ENCODE assay signal across 18 cellular contexts in genomic region chr7:23341846-23342598, GRCh38. TPM values are rescaled to one million over a fixed set of nuclear protein-coding genes. Genes with fewer than 3 reads are reported as not detected.
DNase-seq lines count a peak whose midpoint lies in the region; ATAC-seq and TF ChIP-seq lines count a peak whose summit lies in the region.
"Had no signal": no experiment of that assay in that cellular context is flagged by ENCODE, and none has a peak within 500 bp of the region (broad histone marks: within the 10 kb centered on the region; RNA-seq: fewer than 3 reads in every experiment).

No MANE protein-coding gene starts in this region.

- no peak overlapping the region for H3K4me3 ChIP-seq in thyroid gland (replicated peaks in 1 of 3)

- POLR2A ChIA-PET in WTC11 (lab: Charles Lee), result interaction anchor here (0.5 kb wide), 1 partner anchor 131 kb away, joined by 3 read pairs; no protein-coding TSS in a partner anchor

- no peaks in the 10 kb centered on the region for H3K4me1 Mint-ChIP-seq in WTC11

- peak; percentile 28 for DNase-seq in EH (ENCODE audit: low read depth)
- no peak for DNase-seq in WTC11 (ENCODE audit: low spot score)
- peak; percentile 20 for DNase-seq in fibroblast of the conjunctiva (ENCODE audit: low read depth)
- DNase-seq in thyroid gland, result no peak
- DNase-seq in middle frontal gyrus (ENCODE audit: extremely low spot score, low spot score), result no peak
- no peak for DNase-seq in posterior vena cava (ENCODE audit: low spot score)
- DNase-seq in NCI-H524 (lab: John Stamatoyannopoulos, UW), result no peak
- DNase-seq: BE2C; CD8-positive, alpha-beta memory T cell; KG1; NCI-H1048; NCI-H187; NCI-H446 treated with DMSO at 0.1 percent for 48 hours; NCI-H82; Right ventricle myocardium superior had no signal

- no peaks in the 10 kb centered on the region for H3K9me3 Mint-ChIP-seq in WTC11

- H3K27ac Mint-ChIP-seq in WTC11, result peak overlapping the region; percentile 13; the same call in 1 of the 2 replicates
- H3K27ac Mint-ChIP-seq: CD8-positive, alpha-beta memory T cell had no signal

- H3K27ac ChIP-seq in thyroid gland, result peak overlapping the region; percentile 52 to 74 (median 63)
- H3K27ac ChIP-seq: HL-60 had no signal

- H3K27me3 ChIP-seq in thyroid gland, result no peaks in the 10 kb centered on the region
- H3K27me3 ChIP-seq: BE2C had no signal

- intact Hi-C loops in thyroid gland (cut with DNase I) (no loop called here), posterior vena cava (cut with DNase I) (loop anchor here in 1 of 2 donors (10.0 kb wide), 1 partner anchor 697 kb away; no protein-coding TSS in a partner anchor)

- no peaks in the 10 kb centered on the region for H3K9me3 ChIP-seq in thyroid gland
- H3K9me3 ChIP-seq: BE2C had no signal

- WGBS in thyroid gland, 2 donors, result 77 to 83% methylated on average over 7 of the region's 7 CpGs

- H3K27me3 Mint-ChIP-seq in WTC11 (ENCODE audit: low read depth), result no peaks in the 10 kb centered on the region

- H3K4me1 ChIP-seq in thyroid gland, result peaks cover 64 to 75% of the 10 kb centered on the region in 2 donors
- H3K4me1 ChIP-seq: BE2C had no signal

- CTCF ChIA-PET in WTC11 (lab: Charles Lee), result no interaction called here

- no peaks in the 10 kb centered on the region for H3K36me3 ChIP-seq in thyroid gland

- no peak for ATAC-seq in WTC11
- ATAC-seq: HCT116, Panc1 had no signal

- peaks cover 84% of the 10 kb centered on the region for H3K36me3 Mint-ChIP-seq in WTC11

- no peak overlapping the region for H3K4me3 Mint-ChIP-seq in WTC11
- H3K4me3 Mint-ChIP-seq: CD8-positive, alpha-beta memory T cell had no signal

- TF ChIP-seq CTCF in WTC11 (IDR thresholded peaks at IDR 0.05) (no peak), thyroid gland (IDR thresholded peaks at IDR 0.05) (no peak)

- TF ChIP-seq POLR2A in thyroid gland (IDR thresholded peaks at IDR 0.05), result no peak

TF ChIP-seq in WTC11, 78 proteins besides CTCF, POLR2A, EP300 and RAD21:
- TF ChIP-seq, protein P1, sequence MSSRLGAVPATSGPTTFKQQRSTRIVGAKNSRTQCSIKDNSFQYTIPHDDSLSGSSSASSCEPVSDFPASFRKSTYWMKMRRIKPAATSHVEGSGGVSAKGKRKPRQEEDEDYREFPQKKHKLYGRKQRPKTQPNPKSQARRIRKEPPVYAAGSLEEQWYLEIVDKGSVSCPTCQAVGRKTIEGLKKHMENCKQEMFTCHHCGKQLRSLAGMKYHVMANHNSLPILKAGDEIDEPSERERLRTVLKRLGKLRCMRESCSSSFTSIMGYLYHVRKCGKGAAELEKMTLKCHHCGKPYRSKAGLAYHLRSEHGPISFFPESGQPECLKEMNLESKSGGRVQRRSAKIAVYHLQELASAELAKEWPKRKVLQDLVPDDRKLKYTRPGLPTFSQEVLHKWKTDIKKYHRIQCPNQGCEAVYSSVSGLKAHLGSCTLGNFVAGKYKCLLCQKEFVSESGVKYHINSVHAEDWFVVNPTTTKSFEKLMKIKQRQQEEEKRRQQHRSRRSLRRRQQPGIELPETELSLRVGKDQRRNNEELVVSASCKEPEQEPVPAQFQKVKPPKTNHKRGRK (CRISPR knock-in tag; IDR thresholded peaks at IDR 0.05; ENCODE audit: borderline replicate concordance), result no peak
- TF ChIP-seq NR3C1 (CRISPR knock-in tag; conservative IDR thresholded peaks at IDR 0.05; ENCODE audit: low read depth), result no peak
- TF ChIP-seq ZNF138 (CRISPR knock-in tag; conservative IDR thresholded peaks at IDR 0.05), result no peak
- TF ChIP-seq NFE2L1 (CRISPR knock-in tag; IDR thresholded peaks at IDR 0.05), result no peak
- TF ChIP-seq ATF1 (CRISPR knock-in tag; IDR thresholded peaks at IDR 0.05), result no peak
- TF ChIP-seq TEAD1 (CRISPR knock-in tag; IDR thresholded peaks at IDR 0.05), result no peak
- no peak for TF ChIP-seq ZNF317 (CRISPR knock-in tag; IDR thresholded peaks at IDR 0.05; ENCODE audit: borderline replicate concordance, low read depth)
- no peak for TF ChIP-seq ELF4 (CRISPR knock-in tag; IDR thresholded peaks at IDR 0.05; ENCODE audit: low read depth)
- no peak for TF ChIP-seq ZNF416 (CRISPR knock-in tag; IDR thresholded peaks at IDR 0.05)
- TF ChIP-seq PREB (CRISPR knock-in tag; IDR thresholded peaks at IDR 0.05; ENCODE audit: borderline replicate concordance), result no peak
- TF ChIP-seq, protein P2, sequence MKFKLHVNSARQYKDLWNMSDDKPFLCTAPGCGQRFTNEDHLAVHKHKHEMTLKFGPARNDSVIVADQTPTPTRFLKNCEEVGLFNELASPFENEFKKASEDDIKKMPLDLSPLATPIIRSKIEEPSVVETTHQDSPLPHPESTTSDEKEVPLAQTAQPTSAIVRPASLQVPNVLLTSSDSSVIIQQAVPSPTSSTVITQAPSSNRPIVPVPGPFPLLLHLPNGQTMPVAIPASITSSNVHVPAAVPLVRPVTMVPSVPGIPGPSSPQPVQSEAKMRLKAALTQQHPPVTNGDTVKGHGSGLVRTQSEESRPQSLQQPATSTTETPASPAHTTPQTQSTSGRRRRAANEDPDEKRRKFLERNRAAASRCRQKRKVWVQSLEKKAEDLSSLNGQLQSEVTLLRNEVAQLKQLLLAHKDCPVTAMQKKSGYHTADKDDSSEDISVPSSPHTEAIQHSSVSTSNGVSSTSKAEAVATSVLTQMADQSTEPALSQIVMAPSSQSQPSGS (CRISPR knock-in tag; IDR thresholded peaks at IDR 0.05; ENCODE audit: borderline replicate concordance, low read depth), result no peak
- no peak for TF ChIP-seq ZNF232 (CRISPR knock-in tag; IDR thresholded peaks at IDR 0.05)
- no peak for TF ChIP-seq ZNF396 (CRISPR knock-in tag; IDR thresholded peaks at IDR 0.05; ENCODE audit: borderline replicate concordance)
- TF ChIP-seq HMGA2 (CRISPR knock-in tag; IDR thresholded peaks at IDR 0.05), result no peak
- TF ChIP-seq GABPB1 (CRISPR knock-in tag; IDR thresholded peaks at IDR 0.05), result no peak
- no peak for TF ChIP-seq ZNF671 (CRISPR knock-in tag; IDR thresholded peaks at IDR 0.05)
- TF ChIP-seq CBFB (CRISPR knock-in tag; IDR thresholded peaks at IDR 0.05; ENCODE audit: low read depth), result no peak

RNA-seq across cellular contexts. Expression of gene MALSU1, which starts 42.9 kb away (rescaled TPM):
- total RNA-seq in WTC11 (2021) (75.2 to 81.5 TPM (median 81.4 TPM) in 3 replicates), thyroid gland (100 to 1,000 TPM in 2 of 4 donors, 10 to 100 TPM in 2; 76.1 to 211 (median 95.7) TPM), posterior vena cava (10 to 100 TPM; 37.4 to 42.0 TPM)

Comparison
In these comparisons a context has a peak if more than half of its experiments do, and no peak if none do; other contexts are left out.
1. DNase-seq: peak in EH (single experiment) and fibroblast of the conjunctiva (single experiment); none in WTC11 (single experiment), thyroid gland (0 of 2), middle frontal gyrus (single experiment), posterior vena cava (single experiment) and NCI-H524 (0 of 2).